ENCODE assay signal across 8 cellular contexts in the genomic region with DNA sequence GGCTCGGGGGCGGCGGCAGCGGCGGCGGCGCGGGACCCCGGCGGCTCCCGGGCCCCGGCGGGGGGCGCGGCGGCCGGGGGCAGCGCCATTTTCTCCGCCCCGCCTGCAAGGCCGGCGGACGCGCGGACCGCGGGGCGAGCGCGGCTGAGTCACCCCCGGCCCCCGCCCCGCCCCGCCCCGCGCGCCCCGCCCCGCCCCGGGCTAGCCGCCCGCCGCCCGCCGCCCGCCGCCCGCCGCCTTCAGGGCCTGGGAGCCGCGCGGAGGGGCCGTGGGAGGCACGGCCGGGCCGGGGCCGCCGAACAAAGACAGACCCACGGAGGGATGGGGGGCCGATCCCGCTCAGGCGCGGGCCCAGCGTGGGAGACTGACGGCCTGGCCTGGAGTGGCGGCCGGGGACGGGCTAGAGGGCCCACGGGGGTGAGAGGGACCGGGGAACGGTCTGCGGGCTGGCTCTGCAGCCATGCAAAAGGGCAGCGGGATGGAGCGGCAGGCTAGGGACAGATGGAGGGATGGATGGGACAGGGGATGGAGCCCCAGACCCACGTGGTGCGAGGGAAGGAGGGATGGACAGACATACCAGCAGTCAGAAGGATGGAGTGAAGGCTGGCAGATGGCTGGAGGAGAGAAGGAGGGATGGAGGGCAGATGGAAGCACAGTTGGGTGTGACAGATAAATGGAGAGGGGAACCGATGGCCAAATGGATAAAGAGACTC. TPM values are rescaled to one million over a fixed set of nuclear protein-coding genes. Genes with fewer than 3 reads are reported as not detected.
DNase-seq lines count a peak whose midpoint lies in the region; ATAC-seq, FAIRE-seq and TF ChIP-seq lines count a peak whose summit lies in the region.

EIF4E3 (minus strand) TSS at position 124 of the 713 bp plus-strand sequence; CDS start at position 89, 35 bp downstream.

- peak within 1 kb of the TSS; percentile 85 to 89 (median 87) for H3K4me3 Mint-ChIP-seq in brain

- H3K27me3 Mint-ChIP-seq in brain: peaks cover 5% of the 10 kb centered on the region

- DNase-seq in GM13976 (ENCODE audit: low spot score): peak; percentile 80
- no peak for DNase-seq in skeletal muscle cell (ENCODE audit: low read depth)
- DNase-seq in RCC 7860 (ENCODE audit: low spot score): no peak
- no peak for DNase-seq in KBM-7

- peaks cover 58% of the 10 kb centered on the region for H3K4me1 Mint-ChIP-seq in brain

- in situ Hi-C loops in GM13976 (cut with MboI; ENCODE audit: low sequenced_read_pairs, unreplicated experiment): no loop called here
- in situ Hi-C loops in KBM-7 (cut with MboI; ENCODE audit: low pct_unique_long_range_greater_than_20kb, low sequenced_read_pairs): no loop called here

- peaks cover 8% of the 10 kb centered on the region for H3K36me3 Mint-ChIP-seq in brain

- no peaks in the 10 kb centered on the region for H3K9me3 ChIP-seq in iPS-18c (ENCODE audit: control insufficient read depth, insufficient read depth, low read length)

- TF ChIP-seq CTCF in GM13976 (IDR thresholded peaks at IDR 0.05; ENCODE audit: borderline replicate concordance, control extremely low read depth, extremely low read depth, insufficient read depth, missing control alignments) (no peak), brain (conservative IDR thresholded peaks at IDR 0.05) (no peak)

- peak within 1 kb of the TSS; percentile 76 to 96 (median 89) for H3K27ac Mint-ChIP-seq in brain

- peak; percentile 55 for ATAC-seq in HG02763 (IDR thresholded peaks at IDR 0.05; ENCODE audit: unreplicated experiment)
- ATAC-seq in SK-N-SH treated with all-trans-retinoic acid at 6 μM for 48 hours: peak; percentile 47

- H3K4me3 ChIP-seq in iPS-18c (ENCODE audit: insufficient read depth, low read depth, low read length) (peak within 1 kb of the TSS; percentile 74), skeletal muscle cell (ENCODE audit: low read depth, low read length) (peak within 1 kb of the TSS; percentile 63)

- no peak for FAIRE-seq in RCC 7860 (lab: Jason Lieb, UNC)

- peaks cover 0 to 3% (median 0%) of the 10 kb centered on the region in 5 experiments for H3K9me3 Mint-ChIP-seq in brain

TF ChIP-seq in SK-N-SH treated with all-trans-retinoic acid at 6 μM for 48 hours, 23 proteins besides CTCF, POLR2A, EP300 and RAD21:
- TF ChIP-seq, protein P1, sequence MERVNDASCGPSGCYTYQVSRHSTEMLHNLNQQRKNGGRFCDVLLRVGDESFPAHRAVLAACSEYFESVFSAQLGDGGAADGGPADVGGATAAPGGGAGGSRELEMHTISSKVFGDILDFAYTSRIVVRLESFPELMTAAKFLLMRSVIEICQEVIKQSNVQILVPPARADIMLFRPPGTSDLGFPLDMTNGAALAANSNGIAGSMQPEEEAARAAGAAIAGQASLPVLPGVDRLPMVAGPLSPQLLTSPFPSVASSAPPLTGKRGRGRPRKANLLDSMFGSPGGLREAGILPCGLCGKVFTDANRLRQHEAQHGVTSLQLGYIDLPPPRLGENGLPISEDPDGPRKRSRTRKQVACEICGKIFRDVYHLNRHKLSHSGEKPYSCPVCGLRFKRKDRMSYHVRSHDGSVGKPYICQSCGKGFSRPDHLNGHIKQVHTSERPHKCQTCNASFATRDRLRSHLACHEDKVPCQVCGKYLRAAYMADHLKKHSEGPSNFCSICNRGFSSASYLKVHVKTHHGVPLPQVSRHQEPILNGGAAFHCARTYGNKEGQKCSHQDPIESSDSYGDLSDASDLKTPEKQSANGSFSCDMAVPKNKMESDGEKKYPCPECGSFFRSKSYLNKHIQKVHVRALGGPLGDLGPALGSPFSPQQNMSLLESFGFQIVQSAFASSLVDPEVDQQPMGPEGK (CRISPR knock-in tag; IDR thresholded peaks at IDR 0.05; ENCODE audit: borderline replicate concordance): no peak
- TF ChIP-seq TSHZ2 (CRISPR knock-in tag; IDR thresholded peaks at IDR 0.05) (no peak), ZNF70 (CRISPR knock-in tag; IDR thresholded peaks at IDR 0.05) (no peak), ZNF8 (CRISPR knock-in tag; IDR thresholded peaks at IDR 0.05) (no peak), TCF4 (CRISPR knock-in tag; IDR thresholded peaks at IDR 0.05; ENCODE audit: borderline replicate concordance) (no peak), GLIS3 (CRISPR knock-in tag; IDR thresholded peaks at IDR 0.05) (no peak), OSR1 (CRISPR knock-in tag; IDR thresholded peaks at IDR 0.05) (no peak), ZNF565 (CRISPR knock-in tag; conservative IDR thresholded peaks at IDR 0.05; ENCODE audit: low read depth) (no peak), TOX (CRISPR knock-in tag; IDR thresholded peaks at IDR 0.05; ENCODE audit: borderline replicate concordance) (no peak), SNAI2 (CRISPR knock-in tag; IDR thresholded peaks at IDR 0.05) (no peak), CSDC2 (CRISPR knock-in tag; IDR thresholded peaks at IDR 0.05) (no peak), ZC3H10 (CRISPR knock-in tag; IDR thresholded peaks at IDR 0.05) (no peak), ZFP30 (CRISPR knock-in tag; IDR thresholded peaks at IDR 0.05) (no peak), RARB (CRISPR knock-in tag; IDR thresholded peaks at IDR 0.05) (no peak), PPARA (CRISPR knock-in tag; IDR thresholded peaks at IDR 0.05; ENCODE audit: borderline replicate concordance) (no peak), ISL1 (CRISPR knock-in tag; IDR thresholded peaks at IDR 0.05) (no peak), ESRRG (CRISPR knock-in tag; IDR thresholded peaks at IDR 0.05) (no peak)
- TF ChIP-seq, protein P2, sequence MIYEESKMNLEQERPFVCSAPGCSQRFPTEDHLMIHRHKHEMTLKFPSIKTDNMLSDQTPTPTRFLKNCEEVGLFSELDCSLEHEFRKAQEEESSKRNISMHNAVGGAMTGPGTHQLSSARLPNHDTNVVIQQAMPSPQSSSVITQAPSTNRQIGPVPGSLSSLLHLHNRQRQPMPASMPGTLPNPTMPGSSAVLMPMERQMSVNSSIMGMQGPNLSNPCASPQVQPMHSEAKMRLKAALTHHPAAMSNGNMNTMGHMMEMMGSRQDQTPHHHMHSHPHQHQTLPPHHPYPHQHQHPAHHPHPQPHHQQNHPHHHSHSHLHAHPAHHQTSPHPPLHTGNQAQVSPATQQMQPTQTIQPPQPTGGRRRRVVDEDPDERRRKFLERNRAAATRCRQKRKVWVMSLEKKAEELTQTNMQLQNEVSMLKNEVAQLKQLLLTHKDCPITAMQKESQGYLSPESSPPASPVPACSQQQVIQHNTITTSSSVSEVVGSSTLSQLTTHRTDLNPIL (CRISPR knock-in tag; IDR thresholded peaks at IDR 0.05; ENCODE audit: low read depth): no peak
- TF ChIP-seq, protein P3, sequence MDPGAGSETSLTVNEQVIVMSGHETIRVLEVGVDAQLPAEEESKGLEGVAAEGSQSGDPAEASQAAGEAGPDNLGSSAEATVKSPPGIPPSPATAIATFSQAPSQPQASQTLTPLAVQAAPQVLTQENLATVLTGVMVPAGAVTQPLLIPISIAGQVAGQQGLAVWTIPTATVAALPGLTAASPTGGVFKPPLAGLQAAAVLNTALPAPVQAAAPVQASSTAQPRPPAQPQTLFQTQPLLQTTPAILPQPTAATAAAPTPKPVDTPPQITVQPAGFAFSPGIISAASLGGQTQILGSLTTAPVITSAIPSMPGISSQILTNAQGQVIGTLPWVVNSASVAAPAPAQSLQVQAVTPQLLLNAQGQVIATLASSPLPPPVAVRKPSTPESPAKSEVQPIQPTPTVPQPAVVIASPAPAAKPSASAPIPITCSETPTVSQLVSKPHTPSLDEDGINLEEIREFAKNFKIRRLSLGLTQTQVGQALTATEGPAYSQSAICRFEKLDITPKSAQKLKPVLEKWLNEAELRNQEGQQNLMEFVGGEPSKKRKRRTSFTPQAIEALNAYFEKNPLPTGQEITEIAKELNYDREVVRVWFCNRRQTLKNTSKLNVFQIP (CRISPR knock-in tag; IDR thresholded peaks at IDR 0.05; ENCODE audit: borderline replicate concordance, low read depth): no peak
- TF ChIP-seq, protein P4, sequence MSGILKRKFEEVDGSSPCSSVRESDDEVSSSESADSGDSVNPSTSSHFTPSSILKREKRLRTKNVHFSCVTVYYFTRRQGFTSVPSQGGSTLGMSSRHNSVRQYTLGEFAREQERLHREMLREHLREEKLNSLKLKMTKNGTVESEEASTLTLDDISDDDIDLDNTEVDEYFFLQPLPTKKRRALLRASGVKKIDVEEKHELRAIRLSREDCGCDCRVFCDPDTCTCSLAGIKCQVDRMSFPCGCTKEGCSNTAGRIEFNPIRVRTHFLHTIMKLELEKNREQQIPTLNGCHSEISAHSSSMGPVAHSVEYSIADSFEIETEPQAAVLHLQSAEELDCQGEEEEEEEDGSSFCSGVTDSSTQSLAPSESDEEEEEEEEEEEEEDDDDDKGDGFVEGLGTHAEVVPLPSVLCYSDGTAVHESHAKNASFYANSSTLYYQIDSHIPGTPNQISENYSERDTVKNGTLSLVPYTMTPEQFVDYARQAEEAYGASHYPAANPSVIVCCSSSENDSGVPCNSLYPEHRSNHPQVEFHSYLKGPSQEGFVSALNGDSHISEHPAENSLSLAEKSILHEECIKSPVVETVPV (CRISPR knock-in tag; IDR thresholded peaks at IDR 0.05): no peak

RNA-seq across cellular contexts. Expression of gene EIF4E3, which starts in this region (rescaled TPM):
- polyA plus RNA-seq in brain (ENCODE audit: insufficient read depth, low read depth, low replicate concordance): 7.2 TPM
